Comparison of ENCODE assay signal across 16 cellular contexts in genomic region chr7:155324012-155324917, GRCh38.
"Had no signal": no experiment of that assay in that cellular context is flagged by ENCODE, and none has a peak within 500 bp of the region (broad histone marks: within the 10 kb centered on the region; RNA-seq: fewer than 3 reads in every experiment).

No MANE protein-coding gene starts in this region.

- H3K9me3 Mint-ChIP-seq: endodermal cell had no signal

- ATAC-seq: activated CD8-positive, alpha-beta memory T cell treated with anti-CD3 and anti-CD28 coated beads, Interleukin-2, amount 10 ng/mL, durations not matched to agents 7 days and 5 days; left lobe of liver; right lobe of liver; upper lobe of right lung had no signal

- H3K27me3 Mint-ChIP-seq: activated CD4-positive, alpha-beta memory T cell treated with anti-CD3 and anti-CD28 coated beads for 36 hours had no signal

- DNase-seq: activated CD4-positive, alpha-beta memory T cell treated with anti-CD3 and anti-CD28 coated beads for 36 hours; activated CD8-positive, alpha-beta memory T cell treated with anti-CD3 and anti-CD28 coated beads, Interleukin-2, amount 10 ng/mL, durations not matched to agents 7 days and 5 days; activated naive CD4-positive, alpha-beta T cell treated with anti-CD3 and anti-CD28 coated beads, Interleukin-2, amount 10 ng/mL, durations not matched to agents 7 days and 5 days; activated T-cell treated with anti-CD3 and anti-CD28 coated beads, Interleukin-2, amount 50 U/mL, for 1 hour; adrenal gland; dorsolateral prefrontal cortex; endodermal cell; midbrain; ovary; right lobe of liver; stomach; testis; upper lobe of right lung; WERI-Rb-1 had no signal

- H3K4me3 Mint-ChIP-seq: activated CD4-positive, alpha-beta memory T cell treated with anti-CD3 and anti-CD28 coated beads for 36 hours; activated CD8-positive, alpha-beta memory T cell treated with anti-CD3 and anti-CD28 coated beads, Interleukin-2, amount 10 ng/mL, durations not matched to agents 7 days and 5 days; activated naive CD4-positive, alpha-beta T cell treated with anti-CD3 and anti-CD28 coated beads, Interleukin-2, amount 10 ng/mL, durations not matched to agents 7 days and 5 days; endodermal cell; neural crest cell had no signal

- H3K27ac Mint-ChIP-seq: activated CD4-positive, alpha-beta memory T cell treated with anti-CD3 and anti-CD28 coated beads for 36 hours; activated CD8-positive, alpha-beta memory T cell treated with anti-CD3 and anti-CD28 coated beads, Interleukin-2, amount 10 ng/mL, durations not matched to agents 7 days and 5 days; activated naive CD4-positive, alpha-beta T cell treated with anti-CD3 and anti-CD28 coated beads, Interleukin-2, amount 10 ng/mL, durations not matched to agents 7 days and 5 days; endodermal cell had no signal

- H3K36me3 Mint-ChIP-seq: activated CD8-positive, alpha-beta memory T cell treated with anti-CD3 and anti-CD28 coated beads, Interleukin-2, amount 10 ng/mL, durations not matched to agents 7 days and 5 days; activated naive CD4-positive, alpha-beta T cell treated with anti-CD3 and anti-CD28 coated beads, Interleukin-2, amount 10 ng/mL, durations not matched to agents 7 days and 5 days had no signal

- H3K4me1 Mint-ChIP-seq: activated CD8-positive, alpha-beta memory T cell treated with anti-CD3 and anti-CD28 coated beads, Interleukin-2, amount 10 ng/mL, durations not matched to agents 7 days and 5 days; activated naive CD4-positive, alpha-beta T cell treated with anti-CD3 and anti-CD28 coated beads, Interleukin-2, amount 10 ng/mL, durations not matched to agents 7 days and 5 days; neural crest cell had no signal
